In genomic region chr3:187738089-187738399, GRCh38 we compare ENCODE assay signal across 8 cellular contexts. TPM values are rescaled to one million over a fixed set of nuclear protein-coding genes. Genes with fewer than 3 reads are reported as not detected.
A peak's percentile ranks its signal among the peaks of the same experiment; 100 is the strongest.
DNase-seq lines count a peak whose midpoint lies in the region; ATAC-seq and TF ChIP-seq lines count a peak whose summit lies in the region.

No MANE protein-coding gene starts in this region.

- H3K79me2 ChIP-seq in OCI-LY3 (ENCODE audit: low read length) = peaks cover 93% of the 10 kb centered on the region

- H3K4me2 ChIP-seq in OCI-LY3 (ENCODE audit: low read length) (peak overlapping the region; percentile 99), neuronal stem cell (ENCODE audit: insufficient read depth, low read length, poor library complexity, severe bottlenecking) (peak overlapping the region; percentile 96)

- peak overlapping the region; percentile 95 to 98 (median 97) for H3K4me3 Mint-ChIP-seq in CD4-positive, CD25-positive, alpha-beta regulatory T cell
- H3K4me3 Mint-ChIP-seq in endothelial cell (ENCODE audit: unreplicated experiment) = peak overlapping the region; percentile 89

- no peak overlapping the region for H4K91ac ChIP-seq in neuronal stem cell (ENCODE audit: low read depth, low read length, poor library complexity)

- ATAC-seq in CD4-positive, CD25-positive, alpha-beta regulatory T cell (ENCODE audit: low read depth in 2 of 2) = no peak

- no peak for TF ChIP-seq CTCF in OCI-LY3 (IDR thresholded peaks at IDR 0.05; ENCODE audit: low read depth, low read length)
- TF ChIP-seq CTCF in endothelial cell (IDR thresholded peaks at IDR 0.05; ENCODE audit: unreplicated experiment) = no peak

- H2AK5ac ChIP-seq in neuronal stem cell (ENCODE audit: low read depth, low read length) = no peak overlapping the region

- no peak overlapping the region for H2BK120ac ChIP-seq in neuronal stem cell (ENCODE audit: low read depth, low read length)

- H3K27ac ChIP-seq in CD4-positive, CD25-positive, alpha-beta regulatory T cell (ENCODE audit: insufficient read depth, low read length, poor library complexity, severe bottlenecking) = peak overlapping the region; percentile 86
- H3K27ac ChIP-seq in OCI-LY3 (ENCODE audit: low read length) (peak overlapping the region; percentile 58), neuronal stem cell (replicated peaks; ENCODE audit: low read length) (no peak overlapping the region)

- no peaks in the 10 kb centered on the region for H3K27me3 Mint-ChIP-seq in CD4-positive, CD25-positive, alpha-beta regulatory T cell
- H3K27me3 Mint-ChIP-seq in endothelial cell (ENCODE audit: unreplicated experiment) = peaks cover 1% of the 10 kb centered on the region

- H3K9me3 Mint-ChIP-seq in CD4-positive, CD25-positive, alpha-beta regulatory T cell = no peaks in the 10 kb centered on the region
- H3K9me3 Mint-ChIP-seq in endothelial cell (ENCODE audit: unreplicated experiment) = no peaks in the 10 kb centered on the region

- no peak overlapping the region for H3K4ac ChIP-seq in neuronal stem cell (ENCODE audit: low read length)

- peaks cover 14 to 54% (median 33%) of the 10 kb centered on the region in 4 donors for H3K4me1 Mint-ChIP-seq in CD4-positive, CD25-positive, alpha-beta regulatory T cell
- H3K4me1 Mint-ChIP-seq in endothelial cell (ENCODE audit: unreplicated experiment) = peaks cover 41% of the 10 kb centered on the region

- H3K9ac ChIP-seq in OCI-LY3 (ENCODE audit: low read length) = peak overlapping the region; percentile 91
- no peak overlapping the region for H3K9ac ChIP-seq in neuronal stem cell (ENCODE audit: low read depth, low read length, poor library complexity)

- H4K20me1 ChIP-seq in OCI-LY3 (ENCODE audit: insufficient read depth, low read length) = peaks cover 87% of the 10 kb centered on the region

- H3K36me3 Mint-ChIP-seq in CD4-positive, CD25-positive, alpha-beta regulatory T cell = peaks cover 4% of the 10 kb centered on the region
- peaks cover 3% of the 10 kb centered on the region for H3K36me3 Mint-ChIP-seq in endothelial cell (ENCODE audit: low read depth, unreplicated experiment)

- no peak overlapping the region for H4K8ac ChIP-seq in neuronal stem cell (ENCODE audit: low read depth, low read length)

- H3K4me1 ChIP-seq in CD4-positive, CD25-positive, alpha-beta regulatory T cell (ENCODE audit: control insufficient read depth, insufficient read depth, low read length, poor library complexity, severe bottlenecking) = peaks cover 60% of the 10 kb centered on the region
- peaks cover 44% of the 10 kb centered on the region for H3K4me1 ChIP-seq in OCI-LY3 (ENCODE audit: low read length)
- peaks cover 11 to 14% of the 10 kb centered on the region in 2 donors for H3K4me1 ChIP-seq in neuronal stem cell (ENCODE audit: control insufficient read depth in 2 of 2, insufficient read depth in 1 of 2, low read depth in 1 of 2, low read length in 2 of 2)

- H2BK12ac ChIP-seq in neuronal stem cell (ENCODE audit: low read length) = no peak overlapping the region

- WGBS in neuronal stem cell (ENCODE audit: extremely low coverage in 2 of 2, insufficient read length in 2 of 2, insufficient replicate concordance in 1 of 2), 2 donors = no CpG with 5 or more reads among the region's 10 CpGs

- H3K27ac Mint-ChIP-seq in CD4-positive, CD25-positive, alpha-beta regulatory T cell = peak overlapping the region; percentile 93 to 100 (median 98)
- peak overlapping the region; percentile 97 for H3K27ac Mint-ChIP-seq in endothelial cell (ENCODE audit: unreplicated experiment)

- no peak overlapping the region for H3K18ac ChIP-seq in neuronal stem cell (ENCODE audit: low read length)

- peak overlapping the region; percentile 97 for H3K4me3 ChIP-seq in CD4-positive, CD25-positive, alpha-beta regulatory T cell (ENCODE audit: low read depth, low read length)
- H3K4me3 ChIP-seq in OCI-LY3 (ENCODE audit: low read length) (peak overlapping the region; percentile 87), neuronal stem cell (ENCODE audit: low read length in 2 of 2) (peak overlapping the region; percentile 54 to 78)

- no peak overlapping the region for H3K23ac ChIP-seq in neuronal stem cell (ENCODE audit: low read depth, low read length, poor library complexity)

- H3K14ac ChIP-seq in neuronal stem cell (ENCODE audit: low read length) = no peak overlapping the region

- H3K36me3 ChIP-seq in CD4-positive, CD25-positive, alpha-beta regulatory T cell (ENCODE audit: control insufficient read depth, insufficient read depth, low read length) = peaks cover 3% of the 10 kb centered on the region
- H3K36me3 ChIP-seq in OCI-LY3 (replicated peaks; ENCODE audit: low read depth, low read length) (peaks cover 47% of the 10 kb centered on the region), neuronal stem cell (replicated peaks in 1 of 2; ENCODE audit: control insufficient read depth in 2 of 2, insufficient read depth in 2 of 2, low read length in 2 of 2) (peaks cover 6 to 7% of the 10 kb centered on the region in 2 donors)

- H2AFZ ChIP-seq in OCI-LY3 (ENCODE audit: low read depth, low read length) = no peak overlapping the region
- H2AFZ ChIP-seq in neuronal stem cell (ENCODE audit: low read length) = peak overlapping the region; percentile 88

- H3K27me3 ChIP-seq in CD4-positive, CD25-positive, alpha-beta regulatory T cell (ENCODE audit: control insufficient read depth, insufficient read depth, low read length) = no peaks in the 10 kb centered on the region
- H3K27me3 ChIP-seq in OCI-LY3 (ENCODE audit: low read depth, low read length) (no peaks in the 10 kb centered on the region), neuronal stem cell (ENCODE audit: control insufficient read depth in 3 of 3, insufficient read depth in 3 of 3, low read depth in 1 of 3, low read length in 3 of 3) (peaks cover 0 to 8% (median 0%) of the 10 kb centered on the region in 3 experiments)

- no peak for DNase-seq in CD4-positive, CD25-positive, alpha-beta regulatory T cell
- DNase-seq in endothelial cell (ENCODE audit: low spot score) (no peak), neuronal stem cell (ENCODE audit: low spot score) (no peak), SKM-1 treated with dmso at 0.1 percent for 144 hours (lab: John Stamatoyannopoulos, UW; ENCODE audit: unreplicated experiment) (no peak), GM03348 (ENCODE audit: low spot score) (no peak), NCI-H187 (lab: John Stamatoyannopoulos, UW) (no peak), NAMALWA (ENCODE audit: low spot score) (no peak)

- H3K9me3 ChIP-seq in CD4-positive, CD25-positive, alpha-beta regulatory T cell (ENCODE audit: control insufficient read depth in 2 of 2, low read length in 2 of 2) = no peaks in the 10 kb centered on the region
- H3K9me3 ChIP-seq in OCI-LY3 (ENCODE audit: insufficient read depth, low read length) (no peaks in the 10 kb centered on the region), neuronal stem cell (replicated peaks in 1 of 2; ENCODE audit: control insufficient read depth in 2 of 2, insufficient read depth in 1 of 2, low read depth in 1 of 2, low read length in 2 of 2) (no peaks in the 10 kb centered on the region)

- H2BK15ac ChIP-seq in neuronal stem cell (ENCODE audit: low read length) = no peak overlapping the region

- no peak overlapping the region for H2BK5ac ChIP-seq in neuronal stem cell (ENCODE audit: low read length)

- H3K79me1 ChIP-seq in neuronal stem cell (ENCODE audit: low read depth, low read length) = no peaks in the 10 kb centered on the region

RNA-seq across cellular contexts. Expression of gene BCL6, which starts 7.2 kb away (rescaled TPM):
- 39.6 TPM for total RNA-seq in CD4-positive, CD25-positive, alpha-beta regulatory T cell
- polyA plus RNA-seq in CD4-positive, CD25-positive, alpha-beta regulatory T cell = 1 to 10 TPM; 1.8 to 3.4 (median 2.5) TPM
- total RNA-seq in endothelial cell (ENCODE audit: unreplicated experiment) = 7.6 TPM
- 12.1 TPM for polyA plus RNA-seq in neuronal stem cell (2013, experiment 1 of 2)
- polyA plus RNA-seq in neuronal stem cell (2013, experiment 2 of 2) = 12.1 TPM

RNA-seq across cellular contexts. Expression of gene RTP2, which starts 35.7 kb away (rescaled TPM):
- not detected for total RNA-seq in CD4-positive, CD25-positive, alpha-beta regulatory T cell
- not detected for polyA plus RNA-seq in CD4-positive, CD25-positive, alpha-beta regulatory T cell
- not detected for total RNA-seq in endothelial cell (ENCODE audit: unreplicated experiment)
- polyA plus RNA-seq in neuronal stem cell (2013, experiment 1 of 2) = not detected
- polyA plus RNA-seq in neuronal stem cell (2013, experiment 2 of 2) = not detected
